Comparison of ENCODE assay signal across 20 cellular contexts in the genomic region with DNA sequence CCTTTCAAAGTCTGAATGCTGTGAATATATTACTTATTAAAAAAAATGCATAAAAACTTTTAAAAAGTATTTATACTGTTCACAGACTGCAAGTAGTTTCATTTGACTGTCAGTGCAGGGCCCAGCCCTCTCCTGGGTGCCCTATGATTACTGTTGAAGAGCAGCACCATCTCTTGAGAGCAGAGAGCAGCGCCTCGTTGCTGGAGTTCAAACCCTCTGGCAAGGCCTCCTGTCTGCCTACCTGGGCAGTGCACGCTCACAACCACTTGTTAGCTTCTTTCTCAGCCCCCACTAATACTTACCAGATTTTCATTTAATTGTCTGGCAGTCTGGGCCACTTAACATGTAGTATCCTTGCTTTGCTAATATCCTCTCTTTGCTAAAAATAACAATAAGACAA.
DNase-seq lines count a peak whose midpoint lies in the region; ATAC-seq and TF ChIP-seq lines count a peak whose summit lies in the region.
"Had no signal": no experiment of that assay in that cellular context is flagged by ENCODE, and none has a peak within 500 bp of the region (broad histone marks: within the 10 kb centered on the region; RNA-seq: fewer than 3 reads in every experiment).

No MANE protein-coding gene starts in this region.

- intact Hi-C loops in HCT116 (cut with micrococcal nuclease) (no loop called here), spleen (cut with DNase I; ENCODE audit: low total_unique reads) (no loop called here)

- POLR2A ChIA-PET in GM10248 (lab: Yijun Ruan, JAX), result no interaction called here
- POLR2A ChIA-PET in HCT116 (lab: Charles Lee), result no interaction called here

- H3K27me3 ChIP-seq in HCT116 (ENCODE audit: insufficient read depth, low read length) (no peaks in the 10 kb centered on the region), brain microvascular endothelial cell (replicated peaks) (no peaks in the 10 kb centered on the region), mesendoderm (ENCODE audit: insufficient read depth, low read length, poor library complexity) (no peaks in the 10 kb centered on the region), spleen (replicated peaks in 1 of 7) (no peaks in the 10 kb centered on the region)
- H3K27me3 ChIP-seq: BE2C, SJCRH30 had no signal

- no peak overlapping the region for H3K23ac ChIP-seq in mesendoderm (ENCODE audit: low read length)

- H4K5ac ChIP-seq in mesendoderm (ENCODE audit: low read length), result no peak overlapping the region

- no peak overlapping the region for H3K56ac ChIP-seq in mesendoderm (ENCODE audit: low read length)

- no peak for TF ChIP-seq POLR2A in HCT116 (IDR thresholded peaks at IDR 0.05; ENCODE audit: borderline replicate concordance, extremely low read depth, insufficient read depth, insufficient read length)
- TF ChIP-seq POLR2A in spleen (IDR thresholded peaks at IDR 0.05), result no peak

- CTCF ChIA-PET in GM10248 (lab: Yijun Ruan, JAX) (interaction anchor here (0.9 kb wide), 1 partner anchor 22 kb away, joined by 3 read pairs; no protein-coding TSS in a partner anchor), HCT116 (lab: Charles Lee) (no interaction called here)

- RAD21 ChIA-PET in HCT116 (lab: Charles Lee; ENCODE audit: low non-redundant PET in 1 of 2, low total read pairs in 2 of 2, uncharacterized antibody in 2 of 2, unreplicated experiment in 2 of 2), result no interaction called here

- H3K4me2 ChIP-seq in HCT116 (ENCODE audit: low read length) (no peak overlapping the region), mesendoderm (ENCODE audit: low read length) (no peak overlapping the region)

- in situ Hi-C loops in brain microvascular endothelial cell (cut with HindIII; ENCODE audit: low pct_ligation_motif_present, low sequenced_read_pairs), result no loop called here

- no peaks in the 10 kb centered on the region for H4K20me1 ChIP-seq in HCT116 (ENCODE audit: insufficient read depth)

- no peak overlapping the region for H3K27ac Mint-ChIP-seq in effector memory CD8-positive, alpha-beta T cell
- H3K27ac Mint-ChIP-seq: CD4-positive, CD25-positive, alpha-beta regulatory T cell had no signal

- no peak overlapping the region for H2BK120ac ChIP-seq in mesendoderm (ENCODE audit: low read depth, low read length)

- no peak overlapping the region for H4K8ac ChIP-seq in mesendoderm (ENCODE audit: low read depth, low read length)

- no peak overlapping the region for H3K4ac ChIP-seq in mesendoderm (ENCODE audit: low read depth, low read length)

- no CpG with 5 or more reads among the region's 3 CpGs for WGBS in mesendoderm (ENCODE audit: extremely low coverage, insufficient coverage, low lambda C conversion rate)
- 75 to 86% (median 77%) methylated on average over 3 of the region's 3 CpGs for WGBS in spleen, 5 donors

- H3K9ac ChIP-seq in HCT116 (ENCODE audit: low read length), result no peak overlapping the region
- no peak overlapping the region for H3K9ac ChIP-seq in mesendoderm (ENCODE audit: low read length)

- H3K4me3 Mint-ChIP-seq in effector memory CD8-positive, alpha-beta T cell, result no peak overlapping the region
- H3K4me3 Mint-ChIP-seq: CD4-positive, CD25-positive, alpha-beta regulatory T cell had no signal

- no peak for ATAC-seq in HCT116
- ATAC-seq in effector memory CD8-positive, alpha-beta T cell (replicated peaks), result no peak

- no peaks in the 10 kb centered on the region for H3K4me1 Mint-ChIP-seq in effector memory CD8-positive, alpha-beta T cell (ENCODE audit: low read depth in 2 of 2)

- TF ChIP-seq CTCF in GM10248 (IDR thresholded peaks at IDR 0.05; ENCODE audit: control extremely low read depth, extremely low read depth, low read depth, missing control alignments) (peak; percentile 3), HCT116 (IDR thresholded peaks at IDR 0.05 in 2 of 3, conservative IDR thresholded peaks at IDR 0.05 in 1 of 3; ENCODE audit: borderline replicate concordance in 1 of 3, insufficient read depth in 1 of 3, low read depth in 2 of 3, low read length in 2 of 3) (0 out of 6 replicates have a peak, but pooled peaks of 2 of the 3 experiments have one; percentile 5 to 22), brain microvascular endothelial cell (IDR thresholded peaks at IDR 0.05; ENCODE audit: low read depth, low read length, missing control alignments) (peak; percentile 14), spleen (IDR thresholded peaks at IDR 0.05 in 8 of 11, conservative IDR thresholded peaks at IDR 0.05 in 3 of 11) (no peak)

- H3K4me1 ChIP-seq in HCT116 (ENCODE audit: control insufficient read depth in 1 of 2, insufficient read depth in 2 of 2, low read length in 2 of 2) (no peaks in the 10 kb centered on the region), mesendoderm (ENCODE audit: control insufficient read depth, low read depth, low read length) (no peaks in the 10 kb centered on the region), spleen (peaks cover 0 to 9% (median 0%) of the 10 kb centered on the region in 6 donors)
- H3K4me1 ChIP-seq: BE2C, SJCRH30 had no signal

- peaks cover 63% of the 10 kb centered on the region for H3K36me3 Mint-ChIP-seq in effector memory CD8-positive, alpha-beta T cell (ENCODE audit: insufficient read depth)

- H3K27me3 Mint-ChIP-seq in effector memory CD8-positive, alpha-beta T cell, result no peaks in the 10 kb centered on the region
- H3K27me3 Mint-ChIP-seq: CD4-positive, CD25-positive, alpha-beta regulatory T cell had no signal

- no TSS peak for BruUV-seq in HCT116 (replicated peaks; lab: Mats Ljungman, UMichigan)

- H2BK15ac ChIP-seq in mesendoderm (replicated peaks; ENCODE audit: low read depth), result no peak overlapping the region

- H3K36me3 ChIP-seq in HCT116 (ENCODE audit: control insufficient read depth in 1 of 2, insufficient read depth in 2 of 2, low read length in 2 of 2), result no peaks in the 10 kb centered on the region
- peaks cover 6% of the 10 kb centered on the region for H3K36me3 ChIP-seq in brain microvascular endothelial cell (replicated peaks)
- H3K36me3 ChIP-seq in mesendoderm (ENCODE audit: control insufficient read depth, insufficient read depth, low read length), result no peaks in the 10 kb centered on the region
- H3K36me3 ChIP-seq in spleen, result peaks cover 7 to 100% (median 86%) of the 10 kb centered on the region in 6 donors

- TF ChIP-seq RAD21 in HCT116 (IDR thresholded peaks at IDR 0.05; ENCODE audit: low read depth), result no peak

- H3K9me3 ChIP-seq in HCT116 (ENCODE audit: control insufficient read depth in 1 of 2, insufficient read depth in 1 of 2, low read depth in 1 of 2, low read length in 2 of 2) (no peaks in the 10 kb centered on the region), spleen (no peaks in the 10 kb centered on the region)
- H3K9me3 ChIP-seq: BE2C, SJCRH30 had no signal

- H3K18ac ChIP-seq in mesendoderm (ENCODE audit: low read length), result no peak overlapping the region

- H3K4me3 ChIP-seq in HCT116 (replicated peaks in 1 of 2; ENCODE audit: low read depth in 1 of 2, low read length in 2 of 2) (no peak overlapping the region), brain microvascular endothelial cell (ENCODE audit: low read depth, low read length) (no peak overlapping the region), mesendoderm (ENCODE audit: low read length) (no peak overlapping the region), spleen (no peak overlapping the region)
- H3K4me3 ChIP-seq: SJCRH30 had no signal

- no peak for DNase-seq in GM10248 (ENCODE audit: extremely low spot score)
- no peak for DNase-seq in HCT116 (ENCODE audit: low read depth, low spot score)
- no peak for DNase-seq in brain microvascular endothelial cell
- peak; percentile 49 for DNase-seq in mesendoderm
- no peak for DNase-seq in spleen
- no peak for DNase-seq in activated T-cell treated with anti-CD3 and anti-CD28 coated beads, Interleukin-2, amount 50 U/mL, for 48 hours
- no peak for DNase-seq in effector memory CD8-positive, alpha-beta T cell
- DNase-seq in HT-29 (ENCODE audit: low spot score), result no peak
- DNase-seq: BE2C, COR-L47, DMS 273 treated with DMSO at 0.1 percent for 48 hours, GF-D8, IMR-90, NCI-H1417 treated with DMSO at 0.1 percent for 48 hours, NCI-H187 treated with DMSO at 0.1 percent for 48 hours, NCI-H2227 treated with DMSO at 0.1 percent for 48 hours, NCI-H510A treated with DMSO at 0.1 percent for 48 hours, NCI-H774, SJCRH30 had no signal

- no peak overlapping the region for H3K27ac ChIP-seq in HCT116 (ENCODE audit: low read depth, low read length)
- no peak overlapping the region for H3K27ac ChIP-seq in brain microvascular endothelial cell
- H3K27ac ChIP-seq in mesendoderm (ENCODE audit: low read depth, low read length), result no peak overlapping the region
- H3K27ac ChIP-seq in spleen, result no peak overlapping the region
- H3K27ac ChIP-seq: SJCRH30 had no signal

- H3K79me2 ChIP-seq in HCT116 (ENCODE audit: insufficient read depth, low read length) (no peaks in the 10 kb centered on the region), mesendoderm (ENCODE audit: control insufficient read depth, insufficient read depth, low read length) (no peaks in the 10 kb centered on the region)

- no peaks in the 10 kb centered on the region for H3K79me1 ChIP-seq in mesendoderm (ENCODE audit: low read length)

- H2BK5ac ChIP-seq in mesendoderm (ENCODE audit: low read length), result no peak overlapping the region

- no peak overlapping the region for H2AFZ ChIP-seq in HCT116 (ENCODE audit: low read depth, low read length, poor library complexity, severe bottlenecking)

- H3K9me2 ChIP-seq in HCT116 (ENCODE audit: insufficient read depth), result no peaks in the 10 kb centered on the region

- no peak overlapping the region for H2AK5ac ChIP-seq in mesendoderm (ENCODE audit: low read length)

- H3K9me3 Mint-ChIP-seq in effector memory CD8-positive, alpha-beta T cell, result no peaks in the 10 kb centered on the region

TF ChIP-seq in HCT116, 20 proteins besides CTCF, POLR2A, EP300 and RAD21 (continues in another document):
- TF ChIP-seq ZNF274 (IDR thresholded peaks at IDR 0.05; ENCODE audit: low read depth, low read length) (no peak), ZBTB33 (IDR thresholded peaks at IDR 0.05; ENCODE audit: extremely low read depth, insufficient replicate concordance, low read length) (no peak), TCF7L2 (IDR thresholded peaks at IDR 0.05; ENCODE audit: borderline replicate concordance, extremely low read depth, insufficient read depth, insufficient read length) (no peak), FOSL1 (IDR thresholded peaks at IDR 0.05; ENCODE audit: low read depth) (no peak), EZH2 (IDR thresholded peaks at IDR 0.05) (no peak)

Comparison
In these comparisons a context has a peak if more than half of its experiments do, and no peak if none do; other contexts are left out.
1. CTCF ChIP-seq: peak in GM10248 (single experiment), HCT116 (2 of 3) and brain microvascular endothelial cell (single experiment); none in spleen (0 of 11).